Comparison of ENCODE assay signal across 8 cellular contexts in genomic region chr3:152241142-152242067, GRCh38. TPM values are rescaled to one million over a fixed set of nuclear protein-coding genes. Genes with fewer than 3 reads are reported as not detected.
DNase-seq lines count a peak whose midpoint lies in the region; ATAC-seq lines count a peak whose summit lies in the region.

No MANE protein-coding gene starts in this region.

- peaks cover 5% of the 10 kb centered on the region for H3K36me3 Mint-ChIP-seq in activated T-helper 2 cell treated with anti-CD3 and anti-CD28 coated beads, Interferon-gamma antibody, Interleukin-2, Interleukin-4, amounts not matched to agents 10 μg/mL and 5 μg/mL and 100 μg/mL, durations not matched to agents 14 hours and 24 hours and 36 hours (ENCODE audit: low read depth)

- no peaks in the 10 kb centered on the region for H3K27me3 Mint-ChIP-seq in activated T-helper 2 cell treated with anti-CD3 and anti-CD28 coated beads, Interferon-gamma antibody, Interleukin-2, Interleukin-4, amounts not matched to agents 10 μg/mL and 5 μg/mL and 100 μg/mL, durations not matched to agents 14 hours and 24 hours and 36 hours (ENCODE audit: low read depth)

- intact Hi-C loops in activated T-helper 2 cell treated with anti-CD3 and anti-CD28 coated beads, Interferon-gamma antibody, Interleukin-2, Interleukin-4, amounts not matched to agents 10 μg/mL and 5 μg/mL and 100 μg/mL, durations not matched to agents 14 hours and 24 hours and 36 hours (cut with micrococcal nuclease) = loop anchor here (1.0 to 2.0 kb wide), 4 partner anchors 9 to 115 kb away; no protein-coding TSS in a partner anchor

- H3K9me3 Mint-ChIP-seq in activated T-helper 2 cell treated with anti-CD3 and anti-CD28 coated beads, Interferon-gamma antibody, Interleukin-2, Interleukin-4, amounts not matched to agents 10 μg/mL and 5 μg/mL and 100 μg/mL, durations not matched to agents 14 hours and 24 hours and 36 hours = peaks cover 4% of the 10 kb centered on the region

- peak overlapping the region; percentile 77 for H3K27ac Mint-ChIP-seq in activated T-helper 2 cell treated with anti-CD3 and anti-CD28 coated beads, Interferon-gamma antibody, Interleukin-2, Interleukin-4, amounts not matched to agents 10 μg/mL and 5 μg/mL and 100 μg/mL, durations not matched to agents 14 hours and 24 hours and 36 hours

- peaks cover 54% of the 10 kb centered on the region for H3K4me1 Mint-ChIP-seq in activated T-helper 2 cell treated with anti-CD3 and anti-CD28 coated beads, Interferon-gamma antibody, Interleukin-2, Interleukin-4, amounts not matched to agents 10 μg/mL and 5 μg/mL and 100 μg/mL, durations not matched to agents 14 hours and 24 hours and 36 hours (ENCODE audit: low read depth)

- ATAC-seq in GM19455 (IDR thresholded peaks at IDR 0.05; ENCODE audit: unreplicated experiment) (peak; percentile 52), HG03520 (IDR thresholded peaks at IDR 0.05; ENCODE audit: unreplicated experiment) (peak; percentile 52)

- peak overlapping the region; percentile 66 for H3K4me3 Mint-ChIP-seq in activated T-helper 2 cell treated with anti-CD3 and anti-CD28 coated beads, Interferon-gamma antibody, Interleukin-2, Interleukin-4, amounts not matched to agents 10 μg/mL and 5 μg/mL and 100 μg/mL, durations not matched to agents 14 hours and 24 hours and 36 hours (ENCODE audit: low read depth)

- DNase-seq in AML-193 (lab: John Stamatoyannopoulos, UW) (peak; percentile 87 to 89), midbrain (lab: John Stamatoyannopoulos, UW) (no peak), iPS-NIHi7 (ENCODE audit: extremely low spot score) (no peak), NCI-H82 treated with DMSO at 0.1 percent for 48 hours (lab: John Stamatoyannopoulos, UW; ENCODE audit: unreplicated experiment) (no peak), UCSD-AML1 (lab: John Stamatoyannopoulos, UW; ENCODE audit: unreplicated experiment) (no peak)
- no peak for DNase-seq in activated T-helper 2 cell treated with anti-CD3 and anti-CD28 coated beads, Interferon-gamma antibody, Interleukin-2, Interleukin-4, amounts not matched to agents 10 μg/mL and 5 μg/mL and 100 μg/mL, durations not matched to agents 14 hours and 24 hours and 36 hours (ENCODE audit: low spot score)

RNA-seq across cellular contexts. Expression of gene MBNL1, which starts 27.3 kb away (rescaled TPM):
- 230 and 244 TPM in 2 replicates for total RNA-seq in activated T-helper 2 cell treated with anti-CD3 and anti-CD28 coated beads, Interferon-gamma antibody, Interleukin-2, Interleukin-4, amounts not matched to agents 10 μg/mL and 5 μg/mL and 100 μg/mL, durations not matched to agents 14 hours and 24 hours and 36 hours

Comparison
In these comparisons a context has a peak if more than half of its experiments do, and no peak if none do; other contexts are left out.
1. DNase-seq: peak in AML-193 (2 of 2); none in activated T-helper 2 cell treated with anti-CD3 and anti-CD28 coated beads, Interferon-gamma antibody, Interleukin-2, Interleukin-4, amounts not matched to agents 10 μg/mL and 5 μg/mL and 100 μg/mL, durations not matched to agents 14 hours and 24 hours and 36 hours (single experiment), midbrain (single experiment), iPS-NIHi7 (single experiment), NCI-H82 treated with DMSO at 0.1 percent for 48 hours (single experiment) and UCSD-AML1 (single experiment).